1 cellular context compared by ENCODE assay signal in genomic region chr7:94701555-94701973, GRCh38.
TF ChIP-seq lines count a peak whose summit lies in the region.

No MANE protein-coding gene starts in this region.

TF ChIP-seq in HepG2, 621 proteins besides CTCF, POLR2A, EP300 and RAD21 (continued from another document and continues in another):
- TF ChIP-seq ATF1 (CRISPR knock-in tag; IDR thresholded peaks at IDR 0.05) (no peak), ASH2L (IDR thresholded peaks at IDR 0.05; ENCODE audit: insufficient read length, low read depth, low read length) (peak; percentile 33), ZNF260 (CRISPR knock-in tag; IDR thresholded peaks at IDR 0.05; ENCODE audit: borderline replicate concordance, low read depth) (no peak), FOXO1 (CRISPR knock-in tag; IDR thresholded peaks at IDR 0.05) (peak; percentile 89), SNAPC4 (CRISPR knock-in tag; IDR thresholded peaks at IDR 0.05) (no peak), EED (CRISPR knock-in tag; IDR thresholded peaks at IDR 0.05) (no peak), HMG20B (CRISPR knock-in tag; conservative IDR thresholded peaks at IDR 0.05) (no peak), KDM3A (CRISPR knock-in tag; IDR thresholded peaks at IDR 0.05; ENCODE audit: low read depth) (no peak), HNRNPLL (IDR thresholded peaks at IDR 0.05; ENCODE audit: low read depth, low read length, poor library complexity, severe bottlenecking) (no peak), ARNTL (CRISPR knock-in tag; IDR thresholded peaks at IDR 0.05) (no peak), ZNF337 (CRISPR knock-in tag; IDR thresholded peaks at IDR 0.05; ENCODE audit: borderline replicate concordance, low read depth) (no peak), ZNF572 (CRISPR knock-in tag; IDR thresholded peaks at IDR 0.05) (no peak), ZNF780A (CRISPR knock-in tag; IDR thresholded peaks at IDR 0.05) (no peak), ZNF333 (CRISPR knock-in tag; IDR thresholded peaks at IDR 0.05; ENCODE audit: borderline replicate concordance) (no peak), HNF1B (CRISPR knock-in tag; IDR thresholded peaks at IDR 0.05) (no peak), ZNF142 (CRISPR knock-in tag; IDR thresholded peaks at IDR 0.05) (no peak), ZBTB2 (CRISPR knock-in tag; IDR thresholded peaks at IDR 0.05; ENCODE audit: low read depth) (no peak), ZNF749 (CRISPR knock-in tag; IDR thresholded peaks at IDR 0.05; ENCODE audit: borderline replicate concordance) (no peak), ZNF713 (CRISPR knock-in tag; IDR thresholded peaks at IDR 0.05) (no peak), MAFF (IDR thresholded peaks at IDR 0.05; ENCODE audit: low read depth, low read length) (no peak), NAIF1 (CRISPR knock-in tag; IDR thresholded peaks at IDR 0.05; ENCODE audit: borderline replicate concordance) (no peak), FOXC1 (CRISPR knock-in tag; IDR thresholded peaks at IDR 0.05; ENCODE audit: borderline replicate concordance) (no peak), ZNF558 (CRISPR knock-in tag; IDR thresholded peaks at IDR 0.05; ENCODE audit: borderline replicate concordance) (no peak), FIP1L1 (IDR thresholded peaks at IDR 0.05; ENCODE audit: borderline replicate concordance, insufficient read depth, low read depth, low read length) (no peak), ZNF598 (CRISPR knock-in tag; IDR thresholded peaks at IDR 0.05; ENCODE audit: borderline replicate concordance) (no peak), ZNF207 (IDR thresholded peaks at IDR 0.05; ENCODE audit: borderline replicate concordance) (no peak), ARHGAP35 (CRISPR knock-in tag; IDR thresholded peaks at IDR 0.05; ENCODE audit: borderline replicate concordance) (no peak), ZNF24 (IDR thresholded peaks at IDR 0.05) (no peak), ZNF121 (CRISPR knock-in tag; IDR thresholded peaks at IDR 0.05) (no peak), PITX1 (CRISPR knock-in tag; IDR thresholded peaks at IDR 0.05) (peak; percentile 91), RFX1 (IDR thresholded peaks at IDR 0.05) (peak; percentile 83), DRAP1 (CRISPR knock-in tag; IDR thresholded peaks at IDR 0.05) (peak; percentile 57; the same call in 1 of the 2 replicates), HMGA1 (CRISPR knock-in tag; conservative IDR thresholded peaks at IDR 0.05) (no peak), MLX (CRISPR knock-in tag; IDR thresholded peaks at IDR 0.05) (peak; percentile 63), ZNF160 (CRISPR knock-in tag; IDR thresholded peaks at IDR 0.05) (no peak), ZNF720 (CRISPR knock-in tag; IDR thresholded peaks at IDR 0.05) (no peak), ZNF850 (CRISPR knock-in tag; conservative IDR thresholded peaks at IDR 0.05) (no peak), HES4 (CRISPR knock-in tag; IDR thresholded peaks at IDR 0.05; ENCODE audit: borderline replicate concordance) (no peak), TEAD2 (CRISPR knock-in tag; IDR thresholded peaks at IDR 0.05) (no peak), HHEX (CRISPR knock-in tag; IDR thresholded peaks at IDR 0.05) (no peak), NCOR1 (IDR thresholded peaks at IDR 0.05; ENCODE audit: borderline replicate concordance, low read length) (no peak; the same call in 1 of the 2 replicates), ZNF30 (CRISPR knock-in tag; IDR thresholded peaks at IDR 0.05) (no peak), NFYC (CRISPR knock-in tag; IDR thresholded peaks at IDR 0.05) (no peak), FOXM1 (CRISPR knock-in tag; IDR thresholded peaks at IDR 0.05) (no peak), TBP (CRISPR knock-in tag; IDR thresholded peaks at IDR 0.05) (no peak), TAF15 (IDR thresholded peaks at IDR 0.05; ENCODE audit: low read depth, low read length, poor library complexity, severe bottlenecking) (no peak), ZNF7 (CRISPR knock-in tag; IDR thresholded peaks at IDR 0.05) (no peak), DNMT3B (CRISPR knock-in tag; conservative IDR thresholded peaks at IDR 0.05) (no peak), ZBTB25 (CRISPR knock-in tag; IDR thresholded peaks at IDR 0.05) (no peak), ZNF251 (CRISPR knock-in tag; IDR thresholded peaks at IDR 0.05) (no peak), RARG (CRISPR knock-in tag; IDR thresholded peaks at IDR 0.05; ENCODE audit: low read depth) (no peak), ZNF225 (CRISPR knock-in tag; IDR thresholded peaks at IDR 0.05) (no peak), ETV5 (CRISPR knock-in tag; IDR thresholded peaks at IDR 0.05; ENCODE audit: borderline replicate concordance) (peak; percentile 87), PRMT3 (CRISPR knock-in tag; IDR thresholded peaks at IDR 0.05; ENCODE audit: borderline replicate concordance, low read depth) (no peak), ZFP62 (CRISPR knock-in tag; IDR thresholded peaks at IDR 0.05) (no peak), GMEB2 (CRISPR knock-in tag; IDR thresholded peaks at IDR 0.05; ENCODE audit: low read depth) (no peak), NFATC3 (CRISPR knock-in tag; IDR thresholded peaks at IDR 0.05) (no peak), NR2C2 (CRISPR knock-in tag; IDR thresholded peaks at IDR 0.05; ENCODE audit: borderline replicate concordance) (peak; percentile 23; the same call in 1 of the 2 replicates)
